In genomic region chr6:37027811-37028469, GRCh38 we compare ENCODE assay signal across 15 cellular contexts. TPM values are rescaled to one million over a fixed set of nuclear protein-coding genes. Genes with fewer than 3 reads are reported as not detected.
A peak's percentile ranks its signal among the peaks of the same experiment; 100 is the strongest.
DNase-seq lines count a peak whose midpoint lies in the region; TF ChIP-seq lines count a peak whose summit lies in the region.
"Had no signal": no experiment of that assay in that cellular context is flagged by ENCODE, and none has a peak within 500 bp of the region (broad histone marks: within the 10 kb centered on the region; RNA-seq: fewer than 3 reads in every experiment).

No MANE protein-coding gene starts in this region.

- H3K36me3 ChIP-seq in GM06990 (ENCODE audit: control insufficient read depth, insufficient read depth, low read length) (peaks cover 31% of the 10 kb centered on the region), WERI-Rb-1 (no peaks in the 10 kb centered on the region), neuronal stem cell (replicated peaks in 1 of 2; ENCODE audit: control insufficient read depth in 2 of 2, insufficient read depth in 2 of 2, low read length in 2 of 2) (no peaks in the 10 kb centered on the region), MM.1S (replicated peaks; ENCODE audit: insufficient read depth, low read length) (no peaks in the 10 kb centered on the region)

- no peak for DNase-seq in CD14-positive monocyte (ENCODE audit: low spot score)
- DNase-seq in GM06990 (ENCODE audit: extremely low read depth, insufficient read length): no peak
- no peak for DNase-seq in WERI-Rb-1
- DNase-seq in neuronal stem cell (ENCODE audit: low spot score): no peak
- DNase-seq in NCI-H1417 (lab: John Stamatoyannopoulos, UW): no peak
- no peak for DNase-seq in activated CD8-positive, alpha-beta memory T cell treated with anti-CD3 and anti-CD28 coated beads, Interleukin-2, amount 50 U/mL, for 48 hours
- no peak for DNase-seq in MM.1S
- DNase-seq: CD8-positive, alpha-beta memory T cell; HCEC 1CT; MV-4-11; NCI-H345; NCI-H526 treated with DMSO at 0.1 percent for 48 hours had no signal

- peak overlapping the region; percentile 33 for H3K18ac ChIP-seq in neuronal stem cell (ENCODE audit: low read length)

- H2BK5ac ChIP-seq in neuronal stem cell (ENCODE audit: low read length): no peak overlapping the region

- H4K20me1 ChIP-seq in MM.1S (ENCODE audit: insufficient read depth, low read length): no peaks in the 10 kb centered on the region

- H3K27ac Mint-ChIP-seq in CD14-positive monocyte: peak overlapping the region in 4 of 7 donors; percentile 26 to 75 (median 58)
- H3K27ac Mint-ChIP-seq: CD8-positive, alpha-beta memory T cell had no signal

- no peak overlapping the region for H3K4ac ChIP-seq in neuronal stem cell (ENCODE audit: low read length)

- no peaks in the 10 kb centered on the region for H3K4me1 ChIP-seq in neuronal stem cell (ENCODE audit: control insufficient read depth in 2 of 2, insufficient read depth in 1 of 2, low read depth in 1 of 2, low read length in 2 of 2)
- H3K4me1 ChIP-seq in MM.1S (ENCODE audit: low read length): peaks cover 19% of the 10 kb centered on the region

- H3K9ac ChIP-seq in neuronal stem cell (ENCODE audit: low read depth, low read length, poor library complexity) (no peak overlapping the region), MM.1S (ENCODE audit: low read length) (no peak overlapping the region)

- H3K4me3 Mint-ChIP-seq in CD14-positive monocyte: no peak overlapping the region
- H3K4me3 Mint-ChIP-seq: CD8-positive, alpha-beta memory T cell; IgD-negative memory B cell had no signal

- H3K9me3 Mint-ChIP-seq in CD14-positive monocyte: peaks cover 0 to 6% (median 4%) of the 10 kb centered on the region in 7 donors

- intact Hi-C loops in CD14-positive monocyte (cut with micrococcal nuclease): loop anchor here in 1 of 2 donors (2.0 kb wide), 1 partner anchor 183 kb away; no protein-coding TSS in a partner anchor

- H3F3A ChIP-seq in MM.1S (ENCODE audit: insufficient read depth, low read length): peaks cover 2% of the 10 kb centered on the region

- H2BK12ac ChIP-seq in neuronal stem cell (ENCODE audit: low read length): no peak overlapping the region

- H3K4me1 Mint-ChIP-seq in CD14-positive monocyte: peaks cover 11% of the 10 kb centered on the region

- no peak for TF ChIP-seq CTCF in CD14-positive monocyte (IDR thresholded peaks at IDR 0.05)
- peak; percentile 19 for TF ChIP-seq CTCF in GM06990 (IDR thresholded peaks at IDR 0.05; ENCODE audit: insufficient read depth, low read length, poor library complexity, severe bottlenecking)
- peak; percentile 42 for TF ChIP-seq CTCF in WERI-Rb-1 (IDR thresholded peaks at IDR 0.05; ENCODE audit: low read depth, low read length)
- no peak for TF ChIP-seq CTCF in MM.1S (IDR thresholded peaks at IDR 0.05; ENCODE audit: low read length)

- no peak overlapping the region for H4K8ac ChIP-seq in neuronal stem cell (ENCODE audit: low read depth, low read length)

- H3K4me2 ChIP-seq in neuronal stem cell (ENCODE audit: insufficient read depth, low read length, poor library complexity, severe bottlenecking): no peak overlapping the region
- H3K4me2 ChIP-seq in MM.1S (ENCODE audit: low read depth, low read length): no peak overlapping the region

- H2BK15ac ChIP-seq in neuronal stem cell (ENCODE audit: low read length): peak overlapping the region; percentile 60

- no CpG with 5 or more reads among the region's 17 CpGs for WGBS in neuronal stem cell (ENCODE audit: extremely low coverage in 2 of 2, insufficient read length in 2 of 2, insufficient replicate concordance in 1 of 2), 2 donors

- peak overlapping the region; percentile 12 for H3K23ac ChIP-seq in neuronal stem cell (ENCODE audit: low read depth, low read length, poor library complexity)

- peak overlapping the region; percentile 93 for H4K91ac ChIP-seq in neuronal stem cell (ENCODE audit: low read depth, low read length, poor library complexity)

- peaks cover 14% of the 10 kb centered on the region for H3K9me3 ChIP-seq in WERI-Rb-1 (ENCODE audit: severe bottlenecking)
- peaks cover 5 to 7% of the 10 kb centered on the region in 2 donors for H3K9me3 ChIP-seq in neuronal stem cell (replicated peaks in 1 of 2; ENCODE audit: control insufficient read depth in 2 of 2, insufficient read depth in 1 of 2, low read depth in 1 of 2, low read length in 2 of 2)
- no peaks in the 10 kb centered on the region for H3K9me3 ChIP-seq in MM.1S (replicated peaks; ENCODE audit: insufficient read depth, low read length)

- H3K27me3 ChIP-seq in GM06990 (replicated peaks; ENCODE audit: control insufficient read depth, insufficient read depth, low read length): no peaks in the 10 kb centered on the region
- no peaks in the 10 kb centered on the region for H3K27me3 ChIP-seq in WERI-Rb-1 (ENCODE audit: insufficient read depth, low read depth, severe bottlenecking)
- H3K27me3 ChIP-seq in neuronal stem cell (ENCODE audit: control insufficient read depth in 3 of 3, insufficient read depth in 3 of 3, low read depth in 1 of 3, low read length in 3 of 3): peaks cover 0 to 6% (median 0%) of the 10 kb centered on the region in 3 experiments
- no peaks in the 10 kb centered on the region for H3K27me3 ChIP-seq in MM.1S (replicated peaks; ENCODE audit: insufficient read depth, low read length)

- no peak overlapping the region for H3K14ac ChIP-seq in neuronal stem cell (ENCODE audit: low read length)

- peak overlapping the region; percentile 70 for H2AK5ac ChIP-seq in neuronal stem cell (ENCODE audit: low read depth, low read length)

- no peak overlapping the region for H2BK120ac ChIP-seq in neuronal stem cell (ENCODE audit: low read depth, low read length)

- peaks cover 73 to 92% of the 10 kb centered on the region in 2 donors for H3K36me3 Mint-ChIP-seq in CD14-positive monocyte

- H3K79me2 ChIP-seq in MM.1S (ENCODE audit: low read length): no peaks in the 10 kb centered on the region

- H2AFZ ChIP-seq in neuronal stem cell (ENCODE audit: low read length): no peak overlapping the region
- no peak overlapping the region for H2AFZ ChIP-seq in MM.1S (ENCODE audit: low read length)

- peaks cover 0 to 2% (median 0%) of the 10 kb centered on the region in 3 donors for H3K27me3 Mint-ChIP-seq in CD14-positive monocyte (ENCODE audit: low read depth in 3 of 3)
- H3K27me3 Mint-ChIP-seq: CD8-positive, alpha-beta memory T cell; IgD-negative memory B cell had no signal

- H3K27ac ChIP-seq in WERI-Rb-1: no peak overlapping the region
- H3K27ac ChIP-seq in neuronal stem cell (replicated peaks; ENCODE audit: low read length): no peak overlapping the region
- no peak overlapping the region for H3K27ac ChIP-seq in MM.1S (ENCODE audit: low read length)

- H3K9me2 ChIP-seq in MM.1S (replicated peaks; ENCODE audit: insufficient read depth, low read length): no peaks in the 10 kb centered on the region

- no peaks in the 10 kb centered on the region for H3K79me1 ChIP-seq in neuronal stem cell (ENCODE audit: low read depth, low read length)

- H3K4me3 ChIP-seq in GM06990 (replicated peaks; ENCODE audit: low read depth, low read length): no peak overlapping the region
- no peak overlapping the region for H3K4me3 ChIP-seq in WERI-Rb-1 (ENCODE audit: low read depth, low read length)
- no peak overlapping the region for H3K4me3 ChIP-seq in neuronal stem cell (ENCODE audit: low read length in 2 of 2)
- no peak overlapping the region for H3K4me3 ChIP-seq in MM.1S (ENCODE audit: low read length)

RNA-seq across cellular contexts. Expression of gene FGD2, which starts 22.5 kb away (rescaled TPM):
- 10 to 100 TPM; 25.3 to 50.0 TPM for polyA plus RNA-seq in CD14-positive monocyte
- 0.04 TPM for polyA plus RNA-seq in neuronal stem cell (2013, experiment 1 of 2)
- 0.03 TPM for polyA plus RNA-seq in neuronal stem cell (2013, experiment 2 of 2)
- polyA plus RNA-seq: AG04450, BJ had no signal

RNA-seq across cellular contexts. Expression of gene MTCH1, which starts 41.9 kb away (rescaled TPM):
- polyA plus RNA-seq in CD14-positive monocyte: 100 to 1,000 TPM; 111 to 118 TPM
- 125 TPM for polyA plus RNA-seq in neuronal stem cell (2013, experiment 1 of 2)
- 118 TPM for polyA plus RNA-seq in neuronal stem cell (2013, experiment 2 of 2)

Comparison
In these comparisons a context has a peak if more than half of its experiments do, and no peak if none do; other contexts are left out.
1. CTCF ChIP-seq: peak in GM06990 (single experiment) and WERI-Rb-1 (single experiment); none in CD14-positive monocyte (single experiment) and MM.1S (single experiment).